Comparison of ENCODE assay signal across 11 cellular contexts in the genomic region with DNA sequence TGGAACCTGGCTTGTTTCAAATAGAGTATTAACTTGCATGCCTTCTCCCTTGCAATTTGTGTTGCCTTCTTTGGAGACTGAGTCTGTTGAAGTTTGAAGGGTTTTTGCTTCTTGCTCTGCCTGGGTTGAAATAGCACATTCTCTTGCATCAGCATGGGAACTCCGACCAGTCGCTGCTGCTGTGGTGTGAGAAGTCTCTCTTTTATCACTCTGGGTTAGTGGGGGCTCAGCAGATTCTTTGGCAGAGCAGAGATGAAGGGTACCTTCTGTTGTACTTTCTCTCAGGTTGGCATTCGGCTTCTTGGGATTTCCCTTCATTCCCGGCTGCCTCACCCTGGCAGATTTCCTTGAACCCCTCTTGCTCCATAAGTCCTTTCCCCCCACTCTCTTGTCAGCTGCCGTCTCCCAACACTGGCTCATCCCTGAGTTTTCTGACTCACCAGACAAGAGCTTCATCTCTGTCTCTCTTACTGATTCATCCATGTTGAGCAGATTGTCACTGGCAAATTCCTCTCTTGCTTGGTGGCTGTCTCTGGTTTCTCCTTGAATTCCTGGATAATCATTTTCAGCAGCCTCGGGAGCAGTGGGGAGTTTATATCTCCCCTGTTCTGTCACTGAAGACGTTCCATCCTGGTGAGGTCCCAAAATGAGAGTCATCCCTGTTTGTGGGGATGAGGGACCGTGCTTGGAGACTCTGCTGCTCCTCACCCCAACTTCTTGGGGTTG. TPM values are rescaled to one million over a fixed set of nuclear protein-coding genes. Genes with fewer than 3 reads are reported as not detected.
A peak's percentile ranks its signal among the peaks of the same experiment; 100 is the strongest.
DNase-seq lines count a peak whose midpoint lies in the region; ATAC-seq and TF ChIP-seq lines count a peak whose summit lies in the region.
"Had no signal": no experiment of that assay in that cellular context is flagged by ENCODE, and none has a peak within 500 bp of the region (broad histone marks: within the 10 kb centered on the region; RNA-seq: fewer than 3 reads in every experiment).

No MANE protein-coding gene starts in this region.

- H3K9me3 ChIP-seq in hepatocyte (ENCODE audit: low read depth) (no peaks in the 10 kb centered on the region), esophagus muscularis mucosa (no peaks in the 10 kb centered on the region)
- H3K9me3 ChIP-seq: thoracic aorta had no signal

- H3K9me3 Mint-ChIP-seq in activated T-cell treated with anti-CD3 and anti-CD28 coated beads, Interleukin-2, amount 50 U/mL, for 72 hours = peaks cover 2% of the 10 kb centered on the region in 2 donors
- no peaks in the 10 kb centered on the region for H3K9me3 Mint-ChIP-seq in activated naive CD8-positive, alpha-beta T cell treated with anti-CD3 and anti-CD28 coated beads for 36 hours
- no peaks in the 10 kb centered on the region for H3K9me3 Mint-ChIP-seq in stimulated activated memory B cell treated with anti-CD40 and anti-IgM and Interleukin-4, amounts not matched to agents 10 μg/mL and 1 μg/mL and 100 μg/mL, for 72 hours

- peak overlapping the region; percentile 45 for H3K4me2 ChIP-seq in hepatocyte

- intact Hi-C loops in esophagus muscularis mucosa (cut with DNase I) = no loop called here

- no peaks in the 10 kb centered on the region for H3K9me2 ChIP-seq in hepatocyte (replicated peaks; ENCODE audit: insufficient read depth)

- peaks cover 37% of the 10 kb centered on the region for H3K4me1 Mint-ChIP-seq in activated T-cell treated with anti-CD3 and anti-CD28 coated beads, Interleukin-2, amount 50 U/mL, for 72 hours (ENCODE audit: low read depth)
- peaks cover 20% of the 10 kb centered on the region for H3K4me1 Mint-ChIP-seq in activated naive CD8-positive, alpha-beta T cell treated with anti-CD3 and anti-CD28 coated beads for 36 hours
- H3K4me1 Mint-ChIP-seq in stimulated activated memory B cell treated with anti-CD40 and anti-IgM and Interleukin-4, amounts not matched to agents 10 μg/mL and 1 μg/mL and 100 μg/mL, for 72 hours = peaks cover 29% of the 10 kb centered on the region

- H3K36me3 ChIP-seq in hepatocyte (replicated peaks; ENCODE audit: insufficient read depth, low read depth) (no peaks in the 10 kb centered on the region), esophagus muscularis mucosa (no peaks in the 10 kb centered on the region)
- H3K36me3 ChIP-seq: thoracic aorta had no signal

- H3K4me1 ChIP-seq in hepatocyte (ENCODE audit: insufficient read depth) (peaks cover 12% of the 10 kb centered on the region), esophagus muscularis mucosa (peaks cover 0 to 5% (median 0%) of the 10 kb centered on the region in 4 donors)

- H3K36me3 Mint-ChIP-seq in activated T-cell treated with anti-CD3 and anti-CD28 coated beads, Interleukin-2, amount 50 U/mL, for 72 hours (ENCODE audit: insufficient read depth in 2 of 2) = peaks cover 0 to 9% of the 10 kb centered on the region in 2 donors
- peaks cover 4% of the 10 kb centered on the region for H3K36me3 Mint-ChIP-seq in activated naive CD8-positive, alpha-beta T cell treated with anti-CD3 and anti-CD28 coated beads for 36 hours
- H3K36me3 Mint-ChIP-seq in stimulated activated memory B cell treated with anti-CD40 and anti-IgM and Interleukin-4, amounts not matched to agents 10 μg/mL and 1 μg/mL and 100 μg/mL, for 72 hours = no peaks in the 10 kb centered on the region

- no peaks in the 10 kb centered on the region for H3K79me2 ChIP-seq in hepatocyte

- 57% methylated on average over 8 of the region's 8 CpGs for whole genome bisulfite sequencing in hepatocyte (ENCODE audit: low lambda C conversion rate, missing lambda C conversion rate)
- 53% methylated on average over 8 of the region's 8 CpGs for WGBS in esophagus muscularis mucosa

- TF ChIP-seq CTCF in hepatocyte (IDR thresholded peaks at IDR 0.05; ENCODE audit: poor library complexity) (no peak), esophagus muscularis mucosa (IDR thresholded peaks at IDR 0.05) (no peak)

- H3K27me3 ChIP-seq in hepatocyte (no peaks in the 10 kb centered on the region), esophagus muscularis mucosa (peaks cover 0 to 9% (median 0%) of the 10 kb centered on the region in 4 donors)

- no peak for TF ChIP-seq EP300 in esophagus muscularis mucosa (IDR thresholded peaks at IDR 0.05)

- peak overlapping the region; percentile 56 for H3K27ac Mint-ChIP-seq in activated T-cell treated with anti-CD3 and anti-CD28 coated beads, Interleukin-2, amount 50 U/mL, for 72 hours
- peak overlapping the region; percentile 66 for H3K27ac Mint-ChIP-seq in activated naive CD8-positive, alpha-beta T cell treated with anti-CD3 and anti-CD28 coated beads for 36 hours
- peak overlapping the region; percentile 36 for H3K27ac Mint-ChIP-seq in stimulated activated memory B cell treated with anti-CD40 and anti-IgM and Interleukin-4, amounts not matched to agents 10 μg/mL and 1 μg/mL and 100 μg/mL, for 72 hours

- H3K27me3 Mint-ChIP-seq in activated T-cell treated with anti-CD3 and anti-CD28 coated beads, Interleukin-2, amount 50 U/mL, for 72 hours (ENCODE audit: low read depth) = peaks cover 28% of the 10 kb centered on the region
- H3K27me3 Mint-ChIP-seq in activated naive CD8-positive, alpha-beta T cell treated with anti-CD3 and anti-CD28 coated beads for 36 hours = no peaks in the 10 kb centered on the region
- H3K27me3 Mint-ChIP-seq in stimulated activated memory B cell treated with anti-CD40 and anti-IgM and Interleukin-4, amounts not matched to agents 10 μg/mL and 1 μg/mL and 100 μg/mL, for 72 hours = no peaks in the 10 kb centered on the region

- peak overlapping the region; percentile 31 for H2AFZ ChIP-seq in hepatocyte

- peak in 1 of 2 donors; percentile 23 for DNase-seq in activated T-cell treated with anti-CD3 and anti-CD28 coated beads, Interleukin-2, amount 50 U/mL, for 72 hours
- DNase-seq in activated T-cell treated with anti-CD3 and anti-CD28 coated beads for 4 hours (no peak), hepatocyte (ENCODE audit: low spot score) (peak; percentile 50), NCI-H748 (lab: John Stamatoyannopoulos, UW; ENCODE audit: unreplicated experiment) (no peak), esophagus muscularis mucosa (ENCODE audit: extremely low spot score) (no peak), NCI-H1417 treated with DMSO at 0.1 percent for 48 hours (lab: John Stamatoyannopoulos, UW) (no peak)
- DNase-seq in activated naive CD8-positive, alpha-beta T cell treated with anti-CD3 and anti-CD28 coated beads for 36 hours = no peak
- DNase-seq: retina had no signal

- no peak overlapping the region for H3K4me3 ChIP-seq in hepatocyte
- H3K4me3 ChIP-seq in esophagus muscularis mucosa = no peak overlapping the region
- H3K4me3 ChIP-seq: thoracic aorta had no signal

- peak overlapping the region; percentile 66 to 73 for H3K4me3 Mint-ChIP-seq in activated T-cell treated with anti-CD3 and anti-CD28 coated beads, Interleukin-2, amount 50 U/mL, for 72 hours
- peak overlapping the region; percentile 57 for H3K4me3 Mint-ChIP-seq in activated naive CD8-positive, alpha-beta T cell treated with anti-CD3 and anti-CD28 coated beads for 36 hours
- no peak overlapping the region for H3K4me3 Mint-ChIP-seq in stimulated activated memory B cell treated with anti-CD40 and anti-IgM and Interleukin-4, amounts not matched to agents 10 μg/mL and 1 μg/mL and 100 μg/mL, for 72 hours

- ATAC-seq in activated T-cell treated with anti-CD3 and anti-CD28 coated beads, Interleukin-2, amount 50 U/mL, for 72 hours (replicated peaks in 1 of 2) = peak; percentile 65 to 66
- no peak for ATAC-seq in stimulated activated memory B cell treated with anti-CD40 and anti-IgM and Interleukin-4, amounts not matched to agents 10 μg/mL and 1 μg/mL and 100 μg/mL, for 72 hours

- no peaks in the 10 kb centered on the region for H4K20me1 ChIP-seq in hepatocyte (ENCODE audit: insufficient read depth, poor library complexity, severe bottlenecking)

- TF ChIP-seq POLR2A in esophagus muscularis mucosa (IDR thresholded peaks at IDR 0.05; ENCODE audit: low read depth) = no peak

- peak overlapping the region; percentile 88 for H3K27ac ChIP-seq in hepatocyte
- no peak overlapping the region for H3K27ac ChIP-seq in esophagus muscularis mucosa (replicated peaks in 1 of 4)
- H3K27ac ChIP-seq: C4-2B, thoracic aorta had no signal

RNA-seq across cellular contexts. Expression of a gene that starts 49.9 kb away (rescaled TPM):
- 10 to 100 TPM; 12.7 to 18.5 TPM for total RNA-seq in activated T-cell treated with anti-CD3 and anti-CD28 coated beads, Interleukin-2, amount 50 U/mL, for 72 hours
- total RNA-seq in activated naive CD8-positive, alpha-beta T cell treated with anti-CD3 and anti-CD28 coated beads for 36 hours = under 1 TPM; 0.62 to 0.76 TPM
- total RNA-seq in hepatocyte (22.8 and 25.0 TPM in 2 replicates), esophagus muscularis mucosa (under 1 TPM in 3 of 4 donors, not detected in 1; under 0.01 to 0.11 (median under 0.01) TPM)
- polyA plus RNA-seq in hepatocyte = 13.6 and 18.5 TPM in 2 replicates
- total RNA-seq: thoracic aorta had no signal

Comparison
In these comparisons a context has a peak if more than half of its experiments do, and no peak if none do; other contexts are left out.
1. RNA of a gene that starts 49.9 kb away (total RNA-seq): 22.8 to 25.0 TPM in hepatocyte and 12.7 to 18.5 TPM in activated T-cell treated with anti-CD3 and anti-CD28 coated beads, Interleukin-2, amount 50 U/mL, for 72 hours; 0.62 to 0.76 TPM in activated naive CD8-positive, alpha-beta T cell treated with anti-CD3 and anti-CD28 coated beads for 36 hours and under 0.01 to 0.11 TPM in esophagus muscularis mucosa; every median in the first group is over 4 times any median in the second.
2. Peak in every context shown above with its lines, with median percentiles within 50 percentile points of each other: H3K27ac Mint-ChIP-seq.